ENCODE assay signal across 8 cellular contexts in genomic region chr5:37379100-37379628, GRCh38.
DNase-seq lines count a peak whose midpoint lies in the region; ATAC-seq lines count a peak whose summit lies in the region.
"Not testable (repeated sequence)": the region's sequence is repeated elsewhere in the genome, so short reads cannot be mapped to it uniquely, and the experiment has no call there.

Gene WDR70 (plus strand): TSS chr5:37379318. CDS start chr5:37379368, 50 bp downstream.

- not testable (repeated sequence) for H3K4me1 ChIP-seq in mucosa of rectum (ENCODE audit: control insufficient read depth in 2 of 2, insufficient read depth in 2 of 2, low read length in 2 of 2)

- H3K9ac ChIP-seq in mucosa of rectum (ENCODE audit: low read depth in 1 of 2, low read length in 2 of 2): peak within 1 kb of the TSS; percentile 69 to 75

- ATAC-seq in GM21526 (IDR thresholded peaks at IDR 0.05; ENCODE audit: low FRiP score, unreplicated experiment): peak; percentile 96

- peak within 1 kb of the TSS; percentile 74 to 90 for H3K4me3 ChIP-seq in mucosa of rectum (ENCODE audit: low read length in 2 of 2)

- not testable (repeated sequence) for H3K9me3 ChIP-seq in mucosa of rectum (ENCODE audit: control insufficient read depth in 2 of 2, low read length in 2 of 2)

- H3K27ac ChIP-seq in epithelial cell of prostate: not testable (repeated sequence)
- peak within 1 kb of the TSS in 1 of 2 donors; percentile 23 for H3K27ac ChIP-seq in mucosa of rectum (ENCODE audit: low read depth in 2 of 2, low read length in 2 of 2)

- H3K27me3 ChIP-seq in mucosa of rectum (ENCODE audit: control insufficient read depth in 2 of 2, insufficient read depth in 2 of 2, low read length in 2 of 2): not testable (repeated sequence)

- peak; percentile 72 for DNase-seq in DMS114 treated with DMSO at 0.1 percent for 48 hours (lab: John Stamatoyannopoulos, UW; ENCODE audit: unreplicated experiment)
- DNase-seq in HuH-7.5 (ENCODE audit: low spot score): peak; percentile 57
- DNase-seq in OCI-M1 (lab: John Stamatoyannopoulos, UW): peak; percentile 96
- DNase-seq in activated T-cell treated with anti-CD3 and anti-CD28 coated beads for 24 hours (ENCODE audit: low read depth): peak; percentile 79
- DNase-seq in epithelial cell of prostate (ENCODE audit: low read depth, low spot score): peak; percentile 37
- DNase-seq in stimulated activated CD8-positive, alpha-beta memory T cell treated with anti-CD3 and anti-CD28 coated beads, Interleukin-4, amount 100 ng/mL, for 48 hours: peak; percentile 83

- H3K36me3 ChIP-seq in mucosa of rectum (ENCODE audit: control insufficient read depth in 2 of 2, insufficient read depth in 2 of 2, low read length in 2 of 2): not testable (repeated sequence)

Comparison
In these comparisons a context has a peak if more than half of its experiments do, and no peak if none do; other contexts are left out.
1. DNase-seq: peak in every context shown above with its lines; median percentile 96 in OCI-M1; 83 in stimulated activated CD8-positive, alpha-beta memory T cell treated with anti-CD3 and anti-CD28 coated beads, Interleukin-4, amount 100 ng/mL, for 48 hours; 79 in activated T-cell treated with anti-CD3 and anti-CD28 coated beads for 24 hours; 72 in DMS114 treated with DMSO at 0.1 percent for 48 hours; 57 in HuH-7.5; 37 in epithelial cell of prostate.